8 cellular contexts compared by ENCODE assay signal in genomic region chr19:44072543-44073401, GRCh38. TPM values are rescaled to one million over a fixed set of nuclear protein-coding genes. Genes with fewer than 3 reads are reported as not detected.
DNase-seq lines count a peak whose midpoint lies in the region; ATAC-seq and TF ChIP-seq lines count a peak whose summit lies in the region.

No MANE protein-coding gene starts in this region.

- ATAC-seq in HG03108 (IDR thresholded peaks at IDR 0.05; ENCODE audit: unreplicated experiment) (no peak), GM21786 (IDR thresholded peaks at IDR 0.05; ENCODE audit: unreplicated experiment) (no peak)

- WGBS in iPS DF 6.9 (ENCODE audit: insufficient coverage, insufficient read length), result no CpG with 5 or more reads among the region's 18 CpGs

- intact Hi-C loops in activated T-helper 2 cell treated with anti-CD3 and anti-CD28 coated beads, Interferon-gamma antibody, Interleukin-2, Interleukin-4, amounts not matched to agents 10 μg/mL and 5 μg/mL and 100 μg/mL, durations not matched to agents 14 hours and 24 hours and 36 hours (cut with micrococcal nuclease), result loop anchor here (1.0 to 5.0 kb wide), 5 partner anchors 22 to 140 kb away; partner anchors contain the start of genes ZNF155, ZNF222, ZNF224 and ZNF227

- H3K27ac Mint-ChIP-seq in activated T-helper 2 cell treated with anti-CD3 and anti-CD28 coated beads, Interferon-gamma antibody, Interleukin-2, Interleukin-4, amounts not matched to agents 10 μg/mL and 5 μg/mL and 100 μg/mL, durations not matched to agents 14 hours and 24 hours and 36 hours, result no peak overlapping the region

- no peaks in the 10 kb centered on the region for H3K27me3 ChIP-seq in ACC112 (ENCODE audit: insufficient read depth, low read length)
- H3K27me3 ChIP-seq in iPS DF 6.9 (ENCODE audit: control insufficient read depth, insufficient read depth, low read length), result no peaks in the 10 kb centered on the region
- H3K27me3 ChIP-seq in skeletal muscle tissue (ENCODE audit: control insufficient read depth in 3 of 3, insufficient read depth in 3 of 3, low read length in 3 of 3), result no peaks in the 10 kb centered on the region

- H3K27ac ChIP-seq in ACC112 (ENCODE audit: low read depth, low read length) (no peak overlapping the region), iPS DF 6.9 (ENCODE audit: low read length) (no peak overlapping the region), skeletal muscle tissue (ENCODE audit: low read depth, low read length) (no peak overlapping the region)

- H3K9ac ChIP-seq in skeletal muscle tissue (ENCODE audit: low read depth in 1 of 3, low read length in 3 of 3), result peak overlapping the region; percentile 45 to 85 (median 80)

- H3K9me3 ChIP-seq in iPS DF 6.9 (ENCODE audit: control insufficient read depth, insufficient read depth, low read length) (no peaks in the 10 kb centered on the region), skeletal muscle tissue (ENCODE audit: control insufficient read depth in 3 of 3, low read length in 3 of 3) (peaks cover 0 to 4% (median 2%) of the 10 kb centered on the region in 3 donors)

- peak overlapping the region; percentile 96 for H3K4me3 ChIP-seq in ACC112 (ENCODE audit: low read depth, low read length)
- H3K4me3 ChIP-seq in iPS DF 6.9 (ENCODE audit: low read length), result peak overlapping the region; percentile 52; the same call in 1 of the 2 replicates
- H3K4me3 ChIP-seq in skeletal muscle tissue (ENCODE audit: low read length in 3 of 3), result peak overlapping the region; percentile 90 to 99 (median 98)

- H3K4me1 Mint-ChIP-seq in activated T-helper 2 cell treated with anti-CD3 and anti-CD28 coated beads, Interferon-gamma antibody, Interleukin-2, Interleukin-4, amounts not matched to agents 10 μg/mL and 5 μg/mL and 100 μg/mL, durations not matched to agents 14 hours and 24 hours and 36 hours (ENCODE audit: low read depth), result peaks cover 17% of the 10 kb centered on the region

- no peaks in the 10 kb centered on the region for H3K27me3 Mint-ChIP-seq in activated T-helper 2 cell treated with anti-CD3 and anti-CD28 coated beads, Interferon-gamma antibody, Interleukin-2, Interleukin-4, amounts not matched to agents 10 μg/mL and 5 μg/mL and 100 μg/mL, durations not matched to agents 14 hours and 24 hours and 36 hours (ENCODE audit: low read depth)

- DNase-seq in GM20000 (ENCODE audit: low spot score), result peak; percentile 18
- no peak for DNase-seq in activated T-helper 2 cell treated with anti-CD3 and anti-CD28 coated beads, Interferon-gamma antibody, Interleukin-2, Interleukin-4, amounts not matched to agents 10 μg/mL and 5 μg/mL and 100 μg/mL, durations not matched to agents 14 hours and 24 hours and 36 hours (ENCODE audit: low spot score)
- DNase-seq in iPS DF 6.9 (ENCODE audit: low read depth, low spot score), result no peak
- no peak for DNase-seq in GF-D8 (lab: John Stamatoyannopoulos, UW)

- H3K9me3 Mint-ChIP-seq in activated T-helper 2 cell treated with anti-CD3 and anti-CD28 coated beads, Interferon-gamma antibody, Interleukin-2, Interleukin-4, amounts not matched to agents 10 μg/mL and 5 μg/mL and 100 μg/mL, durations not matched to agents 14 hours and 24 hours and 36 hours, result peaks cover 54% of the 10 kb centered on the region

- H3K79me2 ChIP-seq in ACC112 (ENCODE audit: control insufficient read depth, insufficient read depth, low read length, unreplicated experiment), result no peaks in the 10 kb centered on the region

- peaks cover 31% of the 10 kb centered on the region for H3K36me3 Mint-ChIP-seq in activated T-helper 2 cell treated with anti-CD3 and anti-CD28 coated beads, Interferon-gamma antibody, Interleukin-2, Interleukin-4, amounts not matched to agents 10 μg/mL and 5 μg/mL and 100 μg/mL, durations not matched to agents 14 hours and 24 hours and 36 hours (ENCODE audit: low read depth)

- H3K4me3 Mint-ChIP-seq in activated T-helper 2 cell treated with anti-CD3 and anti-CD28 coated beads, Interferon-gamma antibody, Interleukin-2, Interleukin-4, amounts not matched to agents 10 μg/mL and 5 μg/mL and 100 μg/mL, durations not matched to agents 14 hours and 24 hours and 36 hours (ENCODE audit: low read depth), result peak overlapping the region; percentile 85

- no peaks in the 10 kb centered on the region; the same call in 1 of the 2 replicates for H3K36me3 ChIP-seq in ACC112 (ENCODE audit: insufficient read depth, low read length)
- H3K36me3 ChIP-seq in iPS DF 6.9 (ENCODE audit: control insufficient read depth, insufficient read depth, low read length), result no peaks in the 10 kb centered on the region
- H3K36me3 ChIP-seq in skeletal muscle tissue (ENCODE audit: control insufficient read depth in 3 of 3, insufficient read depth in 3 of 3, low read length in 3 of 3), result peaks cover 6 to 8% (median 6%) of the 10 kb centered on the region in 3 donors

- no peak for TF ChIP-seq CTCF in GM20000 (IDR thresholded peaks at IDR 0.05; ENCODE audit: extremely low read depth, missing control alignments)

- H3K4me1 ChIP-seq in ACC112 (ENCODE audit: control insufficient read depth, insufficient read depth, low read length, unreplicated experiment) (peaks cover 5% of the 10 kb centered on the region), iPS DF 6.9 (ENCODE audit: control insufficient read depth, insufficient read depth, low read length) (no peaks in the 10 kb centered on the region; the same call in 1 of the 2 replicates), skeletal muscle tissue (ENCODE audit: control insufficient read depth in 3 of 3, insufficient read depth in 3 of 3, low read length in 3 of 3) (peaks cover 8 to 22% (median 11%) of the 10 kb centered on the region in 3 donors)

- peak overlapping the region; percentile 97 for H2AFZ ChIP-seq in ACC112 (ENCODE audit: low read length, unreplicated experiment)

RNA-seq across cellular contexts. Expression of gene ZNF284, which starts 0.8 kb away (rescaled TPM):
- 1.1 and 1.4 TPM in 2 replicates for total RNA-seq in activated T-helper 2 cell treated with anti-CD3 and anti-CD28 coated beads, Interferon-gamma antibody, Interleukin-2, Interleukin-4, amounts not matched to agents 10 μg/mL and 5 μg/mL and 100 μg/mL, durations not matched to agents 14 hours and 24 hours and 36 hours
- 2.6 TPM for total RNA-seq in skeletal muscle tissue

RNA-seq across cellular contexts. Expression of gene ZNF223, which starts 20.9 kb away (rescaled TPM):
- not detected in 2 replicates for total RNA-seq in activated T-helper 2 cell treated with anti-CD3 and anti-CD28 coated beads, Interferon-gamma antibody, Interleukin-2, Interleukin-4, amounts not matched to agents 10 μg/mL and 5 μg/mL and 100 μg/mL, durations not matched to agents 14 hours and 24 hours and 36 hours
- 5.2 TPM for total RNA-seq in skeletal muscle tissue

RNA-seq across cellular contexts. Expression of gene ZNF224, which starts 21.4 kb away (rescaled TPM):
- 19.4 and 22.3 TPM in 2 replicates for total RNA-seq in activated T-helper 2 cell treated with anti-CD3 and anti-CD28 coated beads, Interferon-gamma antibody, Interleukin-2, Interleukin-4, amounts not matched to agents 10 μg/mL and 5 μg/mL and 100 μg/mL, durations not matched to agents 14 hours and 24 hours and 36 hours
- 30.3 TPM for total RNA-seq in skeletal muscle tissue

RNA-seq across cellular contexts. Expression of gene ZNF225, which starts 40.4 kb away (rescaled TPM):
- total RNA-seq in activated T-helper 2 cell treated with anti-CD3 and anti-CD28 coated beads, Interferon-gamma antibody, Interleukin-2, Interleukin-4, amounts not matched to agents 10 μg/mL and 5 μg/mL and 100 μg/mL, durations not matched to agents 14 hours and 24 hours and 36 hours, result 3.5 and 3.6 TPM in 2 replicates
- 7.3 TPM for total RNA-seq in skeletal muscle tissue

RNA-seq across cellular contexts. Expression of gene ZNF222, which starts 47.6 kb away (rescaled TPM):
- total RNA-seq in activated T-helper 2 cell treated with anti-CD3 and anti-CD28 coated beads, Interferon-gamma antibody, Interleukin-2, Interleukin-4, amounts not matched to agents 10 μg/mL and 5 μg/mL and 100 μg/mL, durations not matched to agents 14 hours and 24 hours and 36 hours, result 0.99 and 1.8 TPM in 2 replicates
- total RNA-seq in skeletal muscle tissue, result 5.7 TPM
